ENCODE assay signal across 8 cellular contexts in the genomic region with DNA sequence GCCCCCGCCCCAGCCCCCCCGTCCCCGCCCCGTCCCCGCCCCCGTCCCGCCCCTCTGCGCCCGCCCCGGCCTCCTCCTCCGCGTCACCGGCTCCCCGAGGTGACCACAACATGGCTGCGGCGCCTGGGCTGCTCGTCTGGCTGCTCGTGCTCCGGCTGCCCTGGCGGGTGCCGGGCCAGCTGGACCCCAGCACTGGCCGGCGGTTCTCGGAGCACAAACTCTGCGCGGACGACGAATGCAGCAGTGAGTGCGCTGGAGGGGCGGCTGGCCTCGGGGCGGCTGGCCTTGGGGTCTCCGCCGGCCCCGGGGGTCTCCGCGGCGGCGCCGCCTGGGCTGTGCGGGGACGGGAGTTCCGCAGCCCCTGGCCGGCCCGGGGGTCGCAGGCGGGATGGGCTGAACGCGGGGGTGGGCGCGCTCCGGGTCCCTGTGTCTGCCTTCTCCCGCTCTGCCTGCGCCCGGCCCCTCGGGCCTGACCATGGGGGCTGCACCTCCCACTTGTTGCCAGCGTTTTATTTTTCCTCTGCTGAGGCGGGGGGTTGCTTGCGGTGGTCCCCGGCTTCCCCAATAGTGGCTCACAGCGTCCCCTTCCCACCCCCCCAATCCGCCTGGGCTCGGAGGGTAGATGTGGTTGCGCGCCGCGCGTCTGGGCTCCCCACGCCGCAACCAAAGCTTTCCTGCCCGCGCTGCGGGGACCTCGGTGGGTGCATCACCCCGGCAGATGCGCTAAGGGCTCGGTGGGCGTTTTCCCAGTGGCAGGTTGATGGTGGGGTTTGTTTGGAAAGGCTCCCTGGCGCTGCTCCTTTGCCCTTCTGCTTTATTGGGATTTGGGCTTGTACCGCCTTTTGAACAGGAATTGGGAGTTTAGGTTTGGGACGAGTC. TPM values are rescaled to one million over a fixed set of nuclear protein-coding genes. Genes with fewer than 3 reads are reported as not detected.
DNase-seq lines count a peak whose midpoint lies in the region; ATAC-seq and TF ChIP-seq lines count a peak whose summit lies in the region.

A gene with protein sequence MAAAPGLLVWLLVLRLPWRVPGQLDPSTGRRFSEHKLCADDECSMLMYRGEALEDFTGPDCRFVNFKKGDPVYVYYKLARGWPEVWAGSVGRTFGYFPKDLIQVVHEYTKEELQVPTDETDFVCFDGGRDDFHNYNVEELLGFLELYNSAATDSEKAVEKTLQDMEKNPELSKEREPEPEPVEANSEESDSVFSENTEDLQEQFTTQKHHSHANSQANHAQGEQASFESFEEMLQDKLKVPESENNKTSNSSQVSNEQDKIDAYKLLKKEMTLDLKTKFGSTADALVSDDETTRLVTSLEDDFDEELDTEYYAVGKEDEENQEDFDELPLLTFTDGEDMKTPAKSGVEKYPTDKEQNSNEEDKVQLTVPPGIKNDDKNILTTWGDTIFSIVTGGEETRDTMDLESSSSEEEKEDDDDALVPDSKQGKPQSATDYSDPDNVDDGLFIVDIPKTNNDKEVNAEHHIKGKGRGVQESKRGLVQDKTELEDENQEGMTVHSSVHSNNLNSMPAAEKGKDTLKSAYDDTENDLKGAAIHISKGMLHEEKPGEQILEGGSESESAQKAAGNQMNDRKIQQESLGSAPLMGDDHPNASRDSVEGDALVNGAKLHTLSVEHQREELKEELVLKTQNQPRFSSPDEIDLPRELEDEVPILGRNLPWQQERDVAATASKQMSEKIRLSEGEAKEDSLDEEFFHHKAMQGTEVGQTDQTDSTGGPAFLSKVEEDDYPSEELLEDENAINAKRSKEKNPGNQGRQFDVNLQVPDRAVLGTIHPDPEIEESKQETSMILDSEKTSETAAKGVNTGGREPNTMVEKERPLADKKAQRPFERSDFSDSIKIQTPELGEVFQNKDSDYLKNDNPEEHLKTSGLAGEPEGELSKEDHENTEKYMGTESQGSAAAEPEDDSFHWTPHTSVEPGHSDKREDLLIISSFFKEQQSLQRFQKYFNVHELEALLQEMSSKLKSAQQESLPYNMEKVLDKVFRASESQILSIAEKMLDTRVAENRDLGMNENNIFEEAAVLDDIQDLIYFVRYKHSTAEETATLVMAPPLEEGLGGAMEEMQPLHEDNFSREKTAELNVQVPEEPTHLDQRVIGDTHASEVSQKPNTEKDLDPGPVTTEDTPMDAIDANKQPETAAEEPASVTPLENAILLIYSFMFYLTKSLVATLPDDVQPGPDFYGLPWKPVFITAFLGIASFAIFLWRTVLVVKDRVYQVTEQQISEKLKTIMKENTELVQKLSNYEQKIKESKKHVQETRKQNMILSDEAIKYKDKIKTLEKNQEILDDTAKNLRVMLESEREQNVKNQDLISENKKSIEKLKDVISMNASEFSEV (N-terminal part only) (plus strand): TSS at position 97 of the 879 bp plus-strand sequence. CDS start 14 bp downstream, at position 111.

- H3K4me3 ChIP-seq in BLaER1: peak within 1 kb of the TSS; percentile 98
- peak within 1 kb of the TSS; percentile 74 for H3K4me3 ChIP-seq in NT2/D1 (ENCODE audit: insufficient read length, low read depth)
- peak within 1 kb of the TSS; percentile 74 for H3K4me3 ChIP-seq in epithelial cell of proximal tubule (ENCODE audit: low read depth, low read length)
- peak within 1 kb of the TSS; percentile 37 for H3K4me3 ChIP-seq in mucosa of stomach (ENCODE audit: low read length)

- H3K27ac ChIP-seq in BLaER1: peak within 1 kb of the TSS; percentile 85

- H4K20me1 ChIP-seq in BLaER1: peaks cover 28% of the 10 kb centered on the region

- H3K9ac ChIP-seq in BLaER1 (peak within 1 kb of the TSS; percentile 90), NT2/D1 (ENCODE audit: insufficient read length, low read depth) (peak within 1 kb of the TSS; percentile 86), mucosa of stomach (ENCODE audit: low read length) (peak within 1 kb of the TSS; percentile 75)

- peak; percentile 52 for ATAC-seq in HG03342 (IDR thresholded peaks at IDR 0.05; ENCODE audit: unreplicated experiment)
- ATAC-seq in stimulated activated naive B cell treated with anti-CD40 and anti-IgM and Interleukin-4, amounts not matched to agents 10 μg/mL and 1 μg/mL and 100 μg/mL, for 72 hours (replicated peaks): peak; percentile 67 to 71

- peak; percentile 72 for TF ChIP-seq POLR2A in GM19099 (IDR thresholded peaks at IDR 0.05; ENCODE audit: extremely low read depth, insufficient read length, low read depth)

- no peak for TF ChIP-seq CTCF in epithelial cell of proximal tubule (conservative IDR thresholded peaks at IDR 0.05; ENCODE audit: low read depth, low read length)

- H3K36me3 ChIP-seq in BLaER1: peaks cover 22% of the 10 kb centered on the region
- H3K36me3 ChIP-seq in NT2/D1 (ENCODE audit: insufficient read depth, insufficient read length, low read length): peaks cover 20% of the 10 kb centered on the region
- peaks cover 3% of the 10 kb centered on the region for H3K36me3 ChIP-seq in mucosa of stomach (ENCODE audit: control insufficient read depth, insufficient read depth, low read length)

- H3K27me3 ChIP-seq in BLaER1 (peaks cover 5% of the 10 kb centered on the region; the same call in 1 of the 2 replicates), NT2/D1 (ENCODE audit: insufficient read depth, insufficient read length) (peaks cover 8% of the 10 kb centered on the region), mucosa of stomach (ENCODE audit: control insufficient read depth, insufficient read depth, low read length) (no peaks in the 10 kb centered on the region)

- peak within 1 kb of the TSS; percentile 95 for H3K4me2 ChIP-seq in BLaER1

- peak within 1 kb of the TSS; percentile 93 for H3K4me3 Mint-ChIP-seq in stimulated activated naive B cell treated with anti-CD40 and anti-IgM and Interleukin-4, amounts not matched to agents 10 μg/mL and 1 μg/mL and 100 μg/mL, for 72 hours

- no peaks in the 10 kb centered on the region for H3K9me3 Mint-ChIP-seq in stimulated activated naive B cell treated with anti-CD40 and anti-IgM and Interleukin-4, amounts not matched to agents 10 μg/mL and 1 μg/mL and 100 μg/mL, for 72 hours

- H3K27me3 Mint-ChIP-seq in stimulated activated naive B cell treated with anti-CD40 and anti-IgM and Interleukin-4, amounts not matched to agents 10 μg/mL and 1 μg/mL and 100 μg/mL, for 72 hours: peaks cover 12 to 19% of the 10 kb centered on the region in 2 donors

- peaks cover 21 to 27% of the 10 kb centered on the region in 2 donors for H3K4me1 Mint-ChIP-seq in stimulated activated naive B cell treated with anti-CD40 and anti-IgM and Interleukin-4, amounts not matched to agents 10 μg/mL and 1 μg/mL and 100 μg/mL, for 72 hours

- H3K9me3 ChIP-seq in BLaER1 (no peaks in the 10 kb centered on the region), NT2/D1 (ENCODE audit: insufficient read depth, low read length) (no peaks in the 10 kb centered on the region), mucosa of stomach (ENCODE audit: control insufficient read depth, low read length) (no peaks in the 10 kb centered on the region)

- peaks cover 7 to 18% of the 10 kb centered on the region in 2 donors for H3K36me3 Mint-ChIP-seq in stimulated activated naive B cell treated with anti-CD40 and anti-IgM and Interleukin-4, amounts not matched to agents 10 μg/mL and 1 μg/mL and 100 μg/mL, for 72 hours

- H3K4me1 ChIP-seq in BLaER1 (peaks cover 15% of the 10 kb centered on the region), NT2/D1 (ENCODE audit: insufficient read depth, insufficient read length) (no peaks in the 10 kb centered on the region), mucosa of stomach (ENCODE audit: control insufficient read depth, insufficient read depth, low read length) (peaks cover 39% of the 10 kb centered on the region)

- peak within 1 kb of the TSS; percentile 96 for H3K27ac Mint-ChIP-seq in stimulated activated naive B cell treated with anti-CD40 and anti-IgM and Interleukin-4, amounts not matched to agents 10 μg/mL and 1 μg/mL and 100 μg/mL, for 72 hours

- DNase-seq in NT2/D1 (ENCODE audit: low read depth, low spot score) (no peak), activated T-cell treated with anti-CD3 and anti-CD28 coated beads for 24 hours (ENCODE audit: low read depth) (peak; percentile 28), epithelial cell of proximal tubule (ENCODE audit: low read depth) (no peak)
- DNase-seq in stimulated activated naive B cell treated with anti-CD40 and anti-IgM and Interleukin-4, amounts not matched to agents 10 μg/mL and 1 μg/mL and 100 μg/mL, for 72 hours: peak; percentile 4

RNA-seq across cellular contexts. Expression of the gene that starts here (rescaled TPM):
- 11.8 and 34.6 TPM in 2 replicates for total RNA-seq in epithelial cell of proximal tubule

Comparison
In these comparisons a context has a peak if more than half of its experiments do, and no peak if none do; other contexts are left out.
1. H3K4me3 ChIP-seq: peak in every context shown above with its lines; median percentile 98 in BLaER1; 74 in NT2/D1; 74 in epithelial cell of proximal tubule; 37 in mucosa of stomach.
2. DNase-seq: peak in activated T-cell treated with anti-CD3 and anti-CD28 coated beads for 24 hours (single experiment) and stimulated activated naive B cell treated with anti-CD40 and anti-IgM and Interleukin-4, amounts not matched to agents 10 μg/mL and 1 μg/mL and 100 μg/mL, for 72 hours (single experiment); none in NT2/D1 (single experiment) and epithelial cell of proximal tubule (single experiment).
3. Peak in every context shown above with its lines, with median percentiles within 50 percentile points of each other: H3K9ac ChIP-seq.